ENCODE assay signal across 8 cellular contexts in genomic region chr4:6986781-6987565, GRCh38. TPM values are rescaled to one million over a fixed set of nuclear protein-coding genes. Genes with fewer than 3 reads are reported as not detected.
DNase-seq lines count a peak whose midpoint lies in the region; ATAC-seq and TF ChIP-seq lines count a peak whose summit lies in the region.

No MANE protein-coding gene starts in this region.

- H3K4me3 ChIP-seq in BJ (ENCODE audit: low read depth, low read length): peak overlapping the region; percentile 91
- peak overlapping the region; percentile 89 for H3K4me3 ChIP-seq in choroid plexus epithelial cell (ENCODE audit: low read depth, low read length)

- no peaks in the 10 kb centered on the region; the same call in 1 of the 2 replicates for H3K36me3 ChIP-seq in BJ (ENCODE audit: control insufficient read depth, insufficient read depth, low read length)

- ATAC-seq in HG03432 (IDR thresholded peaks at IDR 0.05; ENCODE audit: unreplicated experiment): peak; percentile 82

- DNase-seq in BJ (ENCODE audit: low read depth) (no peak), NCI-H510A treated with DMSO at 0.1 percent for 48 hours (lab: John Stamatoyannopoulos, UW) (peak; percentile 58), choroid plexus epithelial cell (ENCODE audit: low read depth) (peak; percentile 96), left kidney (ENCODE audit: low read depth, low spot score) (peak; percentile 97)
- peak; percentile 93 to 94 for DNase-seq in activated CD4-positive, alpha-beta T cell treated with anti-CD3 and anti-CD28 coated beads for 4 hours
- peak; percentile 90 to 92 for DNase-seq in stimulated activated CD4-positive, alpha-beta T cell treated with anti-CD3 and anti-CD28 coated beads, Interleukin-1b, Interleukin-23, amount 100 ng/mL, for 4 hours (ENCODE audit: low read depth in 2 of 2)

- peak; percentile 65 for TF ChIP-seq POLR2A in GM19193 (IDR thresholded peaks at IDR 0.05; ENCODE audit: extremely low read depth, insufficient read depth, insufficient read length)

- POLR2A ChIA-PET in BJ (lab: Charles Lee): interaction anchor here (0.6 kb wide), 2 partner anchors 27 to 77 kb away, joined by 7 to 10 read pairs; partner anchors contain the start of gene TBC1D14

- TF ChIP-seq CTCF in BJ (IDR thresholded peaks at IDR 0.05; ENCODE audit: insufficient read depth, low read depth, low read length) (peak; percentile 15; the same call in 1 of the 2 replicates), choroid plexus epithelial cell (conservative IDR thresholded peaks at IDR 0.05; ENCODE audit: low read depth, low read length) (no peak)

- H3K27me3 ChIP-seq in BJ (ENCODE audit: control insufficient read depth, insufficient read depth, low read length): no peaks in the 10 kb centered on the region

- CTCF ChIA-PET in BJ (lab: Yijun Ruan, JAX): interaction anchor here (1.2 to 2.8 kb wide), 5 partner anchors 13 to 267 kb away, joined by 6 to 15 read pairs (median 7); partner anchors contain the start of gene TADA2B

RNA-seq across cellular contexts. Expression of gene TADA2B, which starts 56.2 kb away (rescaled TPM):
- polyA plus RNA-seq in BJ (2011; rRNA removed): 6.1 and 7.3 TPM in 2 replicates
- 5.3 and 7.7 TPM in 2 replicates for polyA minus RNA-seq in BJ (2011; rRNA and poly(A)+ RNA removed)
